ENCODE assay signal across 8 cellular contexts in the genomic region with DNA sequence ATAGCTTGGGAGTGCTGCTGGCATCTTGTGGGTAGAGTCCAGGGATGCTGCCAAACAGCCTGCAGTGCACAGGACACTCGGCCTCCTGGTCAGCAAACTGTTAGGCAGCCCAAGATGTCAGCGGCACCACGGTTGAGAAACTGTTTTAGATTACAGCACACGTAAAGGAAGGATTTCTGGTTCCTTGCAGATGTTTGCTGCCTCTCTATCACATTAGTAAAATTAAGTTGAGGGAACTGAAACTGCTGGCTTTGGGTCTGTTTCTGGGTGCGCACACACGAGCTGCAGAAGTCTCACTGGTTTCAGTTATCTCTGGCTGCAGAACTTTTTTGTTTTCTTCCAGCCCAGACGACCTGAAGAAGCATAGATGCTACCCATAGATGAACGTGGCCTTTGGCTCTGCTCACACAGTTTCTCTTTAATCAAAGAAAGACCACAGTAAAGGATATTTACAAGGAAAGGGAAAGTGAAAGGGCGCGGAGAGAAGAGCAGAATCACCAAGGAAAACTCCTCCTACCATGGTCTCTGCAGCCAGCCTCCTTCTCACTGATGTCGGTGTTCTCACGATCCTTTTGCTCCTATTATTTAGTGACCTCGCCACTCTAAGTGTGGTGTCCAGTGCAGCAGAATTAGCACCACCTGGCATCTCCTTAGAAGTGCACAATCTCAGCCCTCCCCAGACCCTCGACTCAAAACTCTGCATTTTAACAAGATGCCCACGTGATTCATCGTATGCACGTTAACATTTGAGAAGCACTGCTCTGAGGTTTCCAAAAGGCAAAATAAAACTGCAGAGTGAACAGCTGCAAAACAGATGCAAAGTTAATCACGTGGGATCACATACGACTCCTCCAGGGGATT. TPM values are rescaled to one million over a fixed set of nuclear protein-coding genes. Genes with fewer than 3 reads are reported as not detected.
DNase-seq lines count a peak whose midpoint lies in the region; ATAC-seq and TF ChIP-seq lines count a peak whose summit lies in the region.

No MANE protein-coding gene starts in this region.

- peak; percentile 30 for DNase-seq in DMS53 treated with DMSO at 0.1 percent for 48 hours (lab: John Stamatoyannopoulos, UW; ENCODE audit: unreplicated experiment)
- peak; percentile 88 for DNase-seq in activated CD4-positive, alpha-beta T cell treated with anti-CD3 and anti-CD28 coated beads, Interleukin-2, amount 10 ng/mL, durations not matched to agents 24 days and 14 days
- peak; percentile 60 for DNase-seq in fibroblast of the conjunctiva (ENCODE audit: low read depth)
- no peak for DNase-seq in retinal pigment epithelial cell (ENCODE audit: low read depth)
- no peak for DNase-seq in stimulated activated CD8-positive, alpha-beta memory T cell treated with anti-CD3 and anti-CD28 coated beads, Interleukin-4, amount 100 ng/mL, for 48 hours
- DNase-seq in NCI-H510A treated with DMSO at 0.1 percent for 48 hours (lab: John Stamatoyannopoulos, UW), result no peak

- peak overlapping the region; percentile 94 for H3K27ac Mint-ChIP-seq in activated CD4-positive, alpha-beta T cell treated with anti-CD3 and anti-CD28 coated beads, Interleukin-2, amount 10 ng/mL, durations not matched to agents 24 days and 14 days

- peak; percentile 60 for ATAC-seq in GM19438 (IDR thresholded peaks at IDR 0.05; ENCODE audit: low read depth, unreplicated experiment)
- peak; percentile 52 for ATAC-seq in HG03442 (IDR thresholded peaks at IDR 0.05; ENCODE audit: unreplicated experiment)

- H3K27me3 Mint-ChIP-seq in activated CD4-positive, alpha-beta T cell treated with anti-CD3 and anti-CD28 coated beads, Interleukin-2, amount 10 ng/mL, durations not matched to agents 24 days and 14 days, result no peaks in the 10 kb centered on the region

- H3K4me1 Mint-ChIP-seq in activated CD4-positive, alpha-beta T cell treated with anti-CD3 and anti-CD28 coated beads, Interleukin-2, amount 10 ng/mL, durations not matched to agents 24 days and 14 days, result peaks cover 44% of the 10 kb centered on the region

- intact Hi-C loops in activated CD4-positive, alpha-beta T cell treated with anti-CD3 and anti-CD28 coated beads, Interleukin-2, amount 10 ng/mL, durations not matched to agents 24 days and 14 days (cut with micrococcal nuclease), result loop anchor here (1.0 to 5.0 kb wide), 5 partner anchors 11 to 378 kb away; no protein-coding TSS in a partner anchor

- H3K4me3 ChIP-seq in retinal pigment epithelial cell (ENCODE audit: low read length), result peak overlapping the region; percentile 22

- no peak for TF ChIP-seq CTCF in retinal pigment epithelial cell (conservative IDR thresholded peaks at IDR 0.05; ENCODE audit: low read depth, low read length)

- peak overlapping the region; percentile 90 for H3K4me3 Mint-ChIP-seq in activated CD4-positive, alpha-beta T cell treated with anti-CD3 and anti-CD28 coated beads, Interleukin-2, amount 10 ng/mL, durations not matched to agents 24 days and 14 days

- H3K36me3 Mint-ChIP-seq in activated CD4-positive, alpha-beta T cell treated with anti-CD3 and anti-CD28 coated beads, Interleukin-2, amount 10 ng/mL, durations not matched to agents 24 days and 14 days (ENCODE audit: low read depth), result peaks cover 6% of the 10 kb centered on the region

- peaks cover 3% of the 10 kb centered on the region for H3K9me3 Mint-ChIP-seq in activated CD4-positive, alpha-beta T cell treated with anti-CD3 and anti-CD28 coated beads, Interleukin-2, amount 10 ng/mL, durations not matched to agents 24 days and 14 days

RNA-seq across cellular contexts. Expression of a gene that starts 50.6 kb away (rescaled TPM):
- 68.5 and 71.3 TPM in 2 replicates for total RNA-seq in activated CD4-positive, alpha-beta T cell treated with anti-CD3 and anti-CD28 coated beads, Interleukin-2, amount 10 ng/mL, durations not matched to agents 24 days and 14 days

Comparison
In these comparisons a context has a peak if more than half of its experiments do, and no peak if none do; other contexts are left out.
1. DNase-seq: peak in DMS53 treated with DMSO at 0.1 percent for 48 hours (single experiment), activated CD4-positive, alpha-beta T cell treated with anti-CD3 and anti-CD28 coated beads, Interleukin-2, amount 10 ng/mL, durations not matched to agents 24 days and 14 days (single experiment) and fibroblast of the conjunctiva (single experiment); none in retinal pigment epithelial cell (single experiment), stimulated activated CD8-positive, alpha-beta memory T cell treated with anti-CD3 and anti-CD28 coated beads, Interleukin-4, amount 100 ng/mL, for 48 hours (single experiment) and NCI-H510A treated with DMSO at 0.1 percent for 48 hours (single experiment).